8 cellular contexts compared by ENCODE assay signal in genomic region chr6:111710439-111710838, GRCh38.
DNase-seq lines count a peak whose midpoint lies in the region; ATAC-seq and TF ChIP-seq lines count a peak whose summit lies in the region.

No MANE protein-coding gene starts in this region.

- H3K4me1 Mint-ChIP-seq in osteocyte (ENCODE audit: unreplicated experiment) = peaks cover 33% of the 10 kb centered on the region

- H3K27me3 Mint-ChIP-seq in osteocyte (ENCODE audit: unreplicated experiment) = no peaks in the 10 kb centered on the region

- no peak overlapping the region for H3K4me3 Mint-ChIP-seq in osteocyte (ENCODE audit: unreplicated experiment)

- H3K9me3 Mint-ChIP-seq in osteocyte (ENCODE audit: unreplicated experiment) = no peaks in the 10 kb centered on the region

- peak overlapping the region; percentile 69 for H3K27ac Mint-ChIP-seq in osteocyte (ENCODE audit: unreplicated experiment)

- peak; percentile 34 for DNase-seq in DMS153 treated with DMSO at 0.1 percent for 48 hours (lab: John Stamatoyannopoulos, UW; ENCODE audit: unreplicated experiment)
- no peak for DNase-seq in DMS153 (lab: John Stamatoyannopoulos, UW)
- peak; percentile 58 to 66 for DNase-seq in NCI-H526 (lab: John Stamatoyannopoulos, UW)
- no peak for DNase-seq in caudate nucleus (lab: John Stamatoyannopoulos, UW)
- DNase-seq in osteocyte (ENCODE audit: extremely low spot score, unreplicated experiment) = no peak
- no peak for DNase-seq in kidney tubule cell (ENCODE audit: low spot score)

- H3K36me3 Mint-ChIP-seq in osteocyte (ENCODE audit: unreplicated experiment) = peaks cover 24% of the 10 kb centered on the region

- no peak for TF ChIP-seq CTCF in osteocyte (IDR thresholded peaks at IDR 0.05)

- peak overlapping the region; percentile 67 for H3K27ac ChIP-seq in caudate nucleus (ENCODE audit: low read depth, low read length)

- no peak for ATAC-seq in GM21381 (IDR thresholded peaks at IDR 0.05; ENCODE audit: unreplicated experiment)
- ATAC-seq in HG03439 (IDR thresholded peaks at IDR 0.05; ENCODE audit: unreplicated experiment) = no peak

Comparison
In these comparisons a context has a peak if more than half of its experiments do, and no peak if none do; other contexts are left out.
1. DNase-seq: peak in DMS153 treated with DMSO at 0.1 percent for 48 hours (single experiment) and NCI-H526 (2 of 2); none in DMS153 (single experiment), caudate nucleus (0 of 61), osteocyte (single experiment) and kidney tubule cell (single experiment).